In the genomic region with DNA sequence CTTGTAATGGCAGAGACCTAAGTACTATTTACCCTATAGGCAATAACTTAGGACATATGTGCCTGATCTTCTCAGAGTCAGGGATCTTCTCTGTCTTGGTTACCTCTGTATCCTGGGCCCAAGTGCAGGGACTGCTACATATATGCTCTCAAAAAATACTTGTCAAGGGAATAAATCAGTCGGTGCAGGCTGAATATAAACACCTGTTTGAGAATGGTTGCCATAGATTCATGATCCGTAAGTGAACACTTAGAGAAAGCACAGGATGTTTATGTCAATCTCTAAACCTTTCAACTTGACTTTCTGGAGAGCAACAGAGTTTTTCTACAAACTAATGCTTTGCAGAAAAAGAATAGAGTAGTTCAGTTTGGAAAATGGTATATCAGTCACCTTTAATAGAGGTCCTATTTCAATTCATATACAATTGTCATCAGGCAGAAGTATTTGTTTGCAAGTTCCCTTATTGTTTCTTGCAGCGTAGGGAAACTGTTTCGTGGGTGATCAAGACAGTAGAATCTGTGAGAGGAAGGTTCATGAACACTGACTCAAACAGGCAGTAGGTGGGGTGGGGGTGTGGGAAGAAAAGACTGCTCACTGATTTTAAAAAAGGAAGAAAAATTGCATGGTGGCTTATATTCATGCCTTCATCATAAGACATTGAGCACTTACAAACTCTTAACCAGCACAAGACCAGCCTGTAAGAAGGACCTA, we compare ENCODE assay signal across 17 cellular contexts. TPM values are rescaled to one million over a fixed set of nuclear protein-coding genes. Genes with fewer than 3 reads are reported as not detected.
DNase-seq lines count a peak whose midpoint lies in the region; ATAC-seq and TF ChIP-seq lines count a peak whose summit lies in the region.
"Had no signal": no experiment of that assay in that cellular context is flagged by ENCODE, and none has a peak within 500 bp of the region (broad histone marks: within the 10 kb centered on the region; RNA-seq: fewer than 3 reads in every experiment).

No MANE protein-coding gene starts in this region.

- CTCF ChIA-PET in CD4-positive, alpha-beta T cell (lab: Charles Lee) = no interaction called here
- CTCF ChIA-PET in T-cell (lab: Charles Lee) = no interaction called here

- H3K4me3 Mint-ChIP-seq in CD4-positive, alpha-beta T cell = peak overlapping the region; percentile 69
- peak overlapping the region; percentile 23 to 68 (median 44) for H3K4me3 Mint-ChIP-seq in T-cell

- no peaks in the 10 kb centered on the region for H3K9me3 ChIP-seq in CD4-positive, alpha-beta T cell (ENCODE audit: control insufficient read depth, low read length)
- no peaks in the 10 kb centered on the region for H3K9me3 ChIP-seq in effector memory CD4-positive, alpha-beta T cell (ENCODE audit: control insufficient read depth, low read length)
- H3K9me3 ChIP-seq: mucosa of descending colon, pancreas had no signal

- H3K27ac ChIP-seq in CD4-positive, alpha-beta T cell (ENCODE audit: low read depth, low read length) = peak overlapping the region; percentile 63
- peak overlapping the region; percentile 8 for H3K27ac ChIP-seq in effector memory CD4-positive, alpha-beta T cell (ENCODE audit: insufficient read depth, low read length, poor library complexity, severe bottlenecking)
- H3K27ac ChIP-seq: pancreas, RWPE1 had no signal

- no peaks in the 10 kb centered on the region for H3K36me3 Mint-ChIP-seq in CD4-positive, alpha-beta T cell (ENCODE audit: low read depth)
- H3K36me3 Mint-ChIP-seq in T-cell = no peaks in the 10 kb centered on the region
- H3K36me3 Mint-ChIP-seq: CD8-positive, alpha-beta memory T cell had no signal

- POLR2A ChIA-PET in CD4-positive, alpha-beta T cell (lab: Charles Lee) = no interaction called here
- POLR2A ChIA-PET in T-cell (lab: Charles Lee) = no interaction called here

- H3K9me3 Mint-ChIP-seq in CD4-positive, alpha-beta T cell = no peaks in the 10 kb centered on the region
- no peaks in the 10 kb centered on the region for H3K9me3 Mint-ChIP-seq in T-cell
- H3K9me3 Mint-ChIP-seq: CD8-positive, alpha-beta memory T cell had no signal

- H3K4me3 ChIP-seq in effector memory CD4-positive, alpha-beta T cell (ENCODE audit: insufficient read depth, low read depth, low read length, poor library complexity, severe bottlenecking) = no peak overlapping the region
- H3K4me3 ChIP-seq: mucosa of descending colon, pancreas, smooth muscle cell had no signal

- TF ChIP-seq CTCF in CD4-positive, alpha-beta T cell (IDR thresholded peaks at IDR 0.05) = no peak

- peak overlapping the region; percentile 91 for H3K27ac Mint-ChIP-seq in CD4-positive, alpha-beta T cell
- H3K27ac Mint-ChIP-seq in T-cell = peak overlapping the region; percentile 88 to 96

- ATAC-seq in CD4-positive, alpha-beta T cell (ENCODE audit: poor library complexity) = peak; percentile 82
- ATAC-seq in T-cell (replicated peaks in 1 of 4) (peak; percentile 79 to 91 (median 82)), GM19397 (IDR thresholded peaks at IDR 0.05; ENCODE audit: unreplicated experiment) (no peak)
- ATAC-seq: HCT116, mucosa of descending colon had no signal

- H3K4me1 Mint-ChIP-seq in CD4-positive, alpha-beta T cell (ENCODE audit: low read depth) = peaks cover 28% of the 10 kb centered on the region
- peaks cover 26 to 36% (median 32%) of the 10 kb centered on the region in 3 donors for H3K4me1 Mint-ChIP-seq in T-cell

- no peaks in the 10 kb centered on the region for H3K27me3 Mint-ChIP-seq in CD4-positive, alpha-beta T cell
- H3K27me3 Mint-ChIP-seq in T-cell = no peaks in the 10 kb centered on the region

- H3K36me3 ChIP-seq in effector memory CD4-positive, alpha-beta T cell (ENCODE audit: control insufficient read depth, insufficient read depth, low read length) = no peaks in the 10 kb centered on the region
- H3K36me3 ChIP-seq: pancreas had no signal

- H3K4me1 ChIP-seq in effector memory CD4-positive, alpha-beta T cell (ENCODE audit: control insufficient read depth, insufficient read depth, low read length, poor library complexity, severe bottlenecking) = peaks cover 4% of the 10 kb centered on the region

- no peaks in the 10 kb centered on the region for H3K27me3 ChIP-seq in CD4-positive, alpha-beta T cell (ENCODE audit: control insufficient read depth, insufficient read depth, low read length)
- no peaks in the 10 kb centered on the region for H3K27me3 ChIP-seq in effector memory CD4-positive, alpha-beta T cell (replicated peaks; ENCODE audit: control insufficient read depth, insufficient read depth, low read length, poor library complexity, severe bottlenecking)
- H3K27me3 ChIP-seq: pancreas had no signal

- peak; percentile 25 for DNase-seq in NCI-H345 (lab: John Stamatoyannopoulos, UW)
- no peak for DNase-seq in NCI-H345 treated with DMSO at 0.1 percent for 48 hours (lab: John Stamatoyannopoulos, UW; ENCODE audit: unreplicated experiment)
- DNase-seq in CD4-positive, alpha-beta T cell = peak in 2 of 10 experiments; percentile 37 to 38
- peak in 24 of 34 experiments; percentile 7 to 51 (median 29) for DNase-seq in T-cell
- no peak for DNase-seq in effector memory CD4-positive, alpha-beta T cell
- no peak for DNase-seq in SKM-1 treated with dmso at 0.1 percent for 144 hours (lab: John Stamatoyannopoulos, UW; ENCODE audit: unreplicated experiment)
- DNase-seq in activated gamma-delta T cell treated with Interleukin-2 at 50 U/mL for 16 hours = no peak
- DNase-seq: EL, IMR-90, mucosa of descending colon, NCI-H774, pancreas had no signal

- intact Hi-C loops in CD4-positive, alpha-beta T cell (cut with DNase I, micrococcal nuclease) = loop anchor here (1.0 to 10.0 kb wide), 3 partner anchors 20 to 655 kb away; a partner anchor contains a TSS

RNA-seq across cellular contexts. Expression of a gene that starts 6.0 kb away (rescaled TPM):
- 100 to 1,000 TPM in 1 of 2 experiments, 10 to 100 TPM in 1; 89.8 to 101 TPM for total RNA-seq in CD4-positive, alpha-beta T cell
- 10 to 100 TPM; 66.3 to 81.7 (median 79.2) TPM for total RNA-seq in T-cell

RNA-seq across cellular contexts. Expression of a gene that starts 19.6 kb away (rescaled TPM):
- total RNA-seq in CD4-positive, alpha-beta T cell = 10 to 100 TPM; 39.0 to 39.3 TPM
- 10 to 100 TPM; 35.1 to 46.7 (median 40.4) TPM for total RNA-seq in T-cell

Comparison
In these comparisons a context has a peak if more than half of its experiments do, and no peak if none do; other contexts are left out.
1. DNase-seq: peak in NCI-H345 (single experiment) and T-cell (24 of 34); none in NCI-H345 treated with DMSO at 0.1 percent for 48 hours (single experiment), effector memory CD4-positive, alpha-beta T cell (0 of 3), SKM-1 treated with dmso at 0.1 percent for 144 hours (single experiment) and activated gamma-delta T cell treated with Interleukin-2 at 50 U/mL for 16 hours (single experiment).